Comparison of ENCODE assay signal across 23 cellular contexts in genomic region chr12:3255071-3255470, GRCh38.
"Had no signal": no experiment of that assay in that cellular context is flagged by ENCODE, and none has a peak within 500 bp of the region (broad histone marks: within the 10 kb centered on the region; RNA-seq: fewer than 3 reads in every experiment).

No MANE protein-coding gene starts in this region.

- H3K27me3 ChIP-seq: esophagus muscularis mucosa, foreskin keratinocyte, suprapubic skin, transverse colon had no signal

- H3K9me3 ChIP-seq: esophagus muscularis mucosa, suprapubic skin, transverse colon had no signal

- H3K36me3 Mint-ChIP-seq: memory B cell; natural killer cell treated with Interleukin-12 subunit alpha and Interleukin-12 subunit beta and Interleukin-15 and Interleukin-18, amount 100 ng/mL, for 72 hours; WTC11 had no signal

- H3K4me3 Mint-ChIP-seq: activated CD4-positive, alpha-beta memory T cell treated with anti-CD3 and anti-CD28 coated beads, Interleukin-2, amount 10 ng/mL, durations not matched to agents 7 days and 5 days; activated CD4-positive, alpha-beta T cell treated with anti-CD3 and anti-CD28 coated beads, Interleukin-2, amount 10 ng/mL, durations not matched to agents 7 days and 5 days; activated T-cell treated with anti-CD3 and anti-CD28 coated beads, Interleukin-2, amount 50 U/mL, for 24 hours; central memory CD8-positive, alpha-beta T cell; memory B cell; natural killer cell treated with Interleukin-12 subunit alpha and Interleukin-12 subunit beta and Interleukin-15 and Interleukin-18, amount 100 ng/mL, for 72 hours; WTC11 had no signal

- ATAC-seq: foreskin keratinocyte; natural killer cell treated with Interleukin-12 subunit alpha and Interleukin-12 subunit beta and Interleukin-15 and Interleukin-18, amount 100 ng/mL, for 72 hours; sciatic nerve; WTC11 had no signal

- H3K27ac Mint-ChIP-seq: activated CD4-positive, alpha-beta memory T cell treated with anti-CD3 and anti-CD28 coated beads, Interleukin-2, amount 10 ng/mL, durations not matched to agents 7 days and 5 days; activated CD4-positive, alpha-beta T cell treated with anti-CD3 and anti-CD28 coated beads, Interleukin-2, amount 10 ng/mL, durations not matched to agents 7 days and 5 days; activated T-cell treated with anti-CD3 and anti-CD28 coated beads, Interleukin-2, amount 50 U/mL, for 24 hours; memory B cell; natural killer cell treated with Interleukin-12 subunit alpha and Interleukin-12 subunit beta and Interleukin-15 and Interleukin-18, amount 100 ng/mL, for 72 hours; WTC11 had no signal

- H3K27me3 Mint-ChIP-seq: activated CD4-positive, alpha-beta T cell treated with anti-CD3 and anti-CD28 coated beads, Interleukin-2, amount 10 ng/mL, durations not matched to agents 7 days and 5 days had no signal

- H3K9me3 Mint-ChIP-seq: activated CD4-positive, alpha-beta memory T cell treated with anti-CD3 and anti-CD28 coated beads, Interleukin-2, amount 10 ng/mL, durations not matched to agents 7 days and 5 days; activated CD4-positive, alpha-beta T cell treated with anti-CD3 and anti-CD28 coated beads, Interleukin-2, amount 10 ng/mL, durations not matched to agents 7 days and 5 days; activated T-cell treated with anti-CD3 and anti-CD28 coated beads, Interleukin-2, amount 50 U/mL, for 24 hours; central memory CD8-positive, alpha-beta T cell; memory B cell; natural killer cell treated with Interleukin-12 subunit alpha and Interleukin-12 subunit beta and Interleukin-15 and Interleukin-18, amount 100 ng/mL, for 72 hours; WTC11 had no signal

- H3K27ac ChIP-seq: esophagus muscularis mucosa, foreskin keratinocyte, suprapubic skin, transverse colon had no signal

- H3K4me3 ChIP-seq: esophagus muscularis mucosa, suprapubic skin, transverse colon had no signal

- H3K4me1 ChIP-seq: foreskin keratinocyte had no signal

- DNase-seq: activated CD4-positive, alpha-beta memory T cell treated with anti-CD3 and anti-CD28 coated beads, Interleukin-2, amount 10 ng/mL, durations not matched to agents 7 days and 5 days; activated CD4-positive, alpha-beta T cell treated with anti-CD3 and anti-CD28 coated beads for 1 hour; activated CD4-positive, alpha-beta T cell treated with anti-CD3 and anti-CD28 coated beads, Interleukin-2, amount 10 ng/mL, durations not matched to agents 7 days and 5 days; activated CD8-positive, alpha-beta memory T cell treated with anti-CD3 and anti-CD28 coated beads, Interleukin-2, amount 50 U/mL, for 48 hours; activated gamma-delta T cell treated with Interleukin-2 at 50 U/mL for 16 hours; activated naive CD4-positive, alpha-beta T cell treated with anti-CD3 and anti-CD28 coated beads, Interleukin-2, amount 50 U/mL, for 16 hours; activated T-cell treated with anti-CD3 and anti-CD28 coated beads, Interleukin-2, amount 50 U/mL, for 24 hours; amygdala; dermis blood vessel endothelial cell; effector CD4-positive, alpha-beta T cell; foreskin keratinocyte; islet precursor cell; midbrain; stimulated activated naive CD4-positive, alpha-beta T cell; T-helper 2 cell; transverse colon had no signal

- H3K36me3 ChIP-seq: esophagus muscularis mucosa, suprapubic skin, transverse colon had no signal

- H3K4me1 Mint-ChIP-seq: activated CD4-positive, alpha-beta memory T cell treated with anti-CD3 and anti-CD28 coated beads, Interleukin-2, amount 10 ng/mL, durations not matched to agents 7 days and 5 days; activated CD4-positive, alpha-beta T cell treated with anti-CD3 and anti-CD28 coated beads, Interleukin-2, amount 10 ng/mL, durations not matched to agents 7 days and 5 days; central memory CD8-positive, alpha-beta T cell; memory B cell had no signal
